Comparison of ENCODE assay signal across 9 cellular contexts in the genomic region with DNA sequence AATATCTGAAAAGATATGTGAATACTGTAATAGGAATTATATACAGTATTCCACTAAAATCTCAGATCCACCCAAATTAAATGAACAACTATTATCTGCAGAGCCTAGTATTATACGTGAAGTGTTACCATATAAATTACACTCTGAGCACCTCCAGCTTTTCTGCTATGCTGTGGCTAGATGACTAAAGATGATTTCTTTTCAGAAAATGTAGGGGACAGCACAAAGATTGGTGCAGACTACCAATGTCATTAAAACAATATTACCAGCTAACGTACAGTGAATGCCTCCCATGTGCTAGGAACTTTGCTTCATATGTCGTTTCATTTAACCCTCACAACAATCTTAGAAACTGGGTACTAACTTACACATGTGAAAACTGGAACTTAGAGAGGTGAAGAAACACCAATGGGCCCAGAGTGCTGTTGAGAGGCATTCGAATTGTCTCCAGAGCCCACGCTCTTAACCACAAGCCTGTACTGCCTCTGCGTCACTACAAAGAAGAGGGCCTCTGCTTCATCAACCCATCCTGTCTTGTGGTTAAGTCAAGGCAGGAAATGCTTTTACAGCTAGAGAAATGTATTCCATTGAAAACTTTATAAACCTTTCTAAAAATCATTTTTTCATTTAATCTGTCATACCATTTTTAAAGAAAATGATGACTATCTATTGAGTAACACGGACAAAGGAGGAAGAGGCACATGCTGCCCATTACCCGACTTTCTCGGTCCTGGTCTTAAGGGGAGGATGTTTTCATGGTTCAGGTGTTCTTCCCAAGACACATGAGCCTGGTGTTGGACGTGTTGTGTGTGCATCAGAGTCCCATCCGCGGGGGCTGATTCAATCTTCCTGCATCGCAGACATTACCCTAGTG. TPM values are rescaled to one million over a fixed set of nuclear protein-coding genes. Genes with fewer than 3 reads are reported as not detected.
DNase-seq lines count a peak whose midpoint lies in the region; ATAC-seq and FAIRE-seq lines count a peak whose summit lies in the region.
"Had no signal": no experiment of that assay in that cellular context is flagged by ENCODE, and none has a peak within 500 bp of the region (broad histone marks: within the 10 kb centered on the region; RNA-seq: fewer than 3 reads in every experiment).

No MANE protein-coding gene starts in this region.

- peak; percentile 94 for ATAC-seq in GM18520 (IDR thresholded peaks at IDR 0.05; ENCODE audit: unreplicated experiment)
- peak; percentile 89 for ATAC-seq in HG02943 (IDR thresholded peaks at IDR 0.05; ENCODE audit: low read depth, unreplicated experiment)
- ATAC-seq in activated naive CD8-positive, alpha-beta T cell treated with anti-CD3 and anti-CD28 coated beads, Interleukin-2, amount 10 ng/mL, durations not matched to agents 7 days and 5 days (ENCODE audit: low read depth): peak; percentile 86

- peak overlapping the region; percentile 93 for H3K27ac Mint-ChIP-seq in activated naive CD8-positive, alpha-beta T cell treated with anti-CD3 and anti-CD28 coated beads, Interleukin-2, amount 10 ng/mL, durations not matched to agents 7 days and 5 days

- peaks cover 42% of the 10 kb centered on the region for H3K36me3 Mint-ChIP-seq in activated naive CD8-positive, alpha-beta T cell treated with anti-CD3 and anti-CD28 coated beads, Interleukin-2, amount 10 ng/mL, durations not matched to agents 7 days and 5 days

- peaks cover 60% of the 10 kb centered on the region for H3K4me1 Mint-ChIP-seq in activated naive CD8-positive, alpha-beta T cell treated with anti-CD3 and anti-CD28 coated beads, Interleukin-2, amount 10 ng/mL, durations not matched to agents 7 days and 5 days

- POLR2A ChIA-PET in activated naive CD8-positive, alpha-beta T cell treated with anti-CD3 and anti-CD28 coated beads, Interleukin-2, amount 10 ng/mL, durations not matched to agents 7 days and 5 days (lab: Charles Lee): interaction anchor here (0.6 to 8.5 kb wide), 8 partner anchors 9 to 59 kb away, joined by 3 to 169 read pairs (median 4); a partner anchor contains a TSS

- H3K27me3 Mint-ChIP-seq in activated naive CD8-positive, alpha-beta T cell treated with anti-CD3 and anti-CD28 coated beads, Interleukin-2, amount 10 ng/mL, durations not matched to agents 7 days and 5 days: no peaks in the 10 kb centered on the region

- FAIRE-seq in HTR-8/SVneo (lab: Jason Lieb, UNC): no peak

- no peaks in the 10 kb centered on the region for H3K9me3 Mint-ChIP-seq in activated naive CD8-positive, alpha-beta T cell treated with anti-CD3 and anti-CD28 coated beads, Interleukin-2, amount 10 ng/mL, durations not matched to agents 7 days and 5 days

- H3K4me3 Mint-ChIP-seq in activated naive CD8-positive, alpha-beta T cell treated with anti-CD3 and anti-CD28 coated beads, Interleukin-2, amount 10 ng/mL, durations not matched to agents 7 days and 5 days: peak overlapping the region; percentile 84

- DNase-seq in SKM-1 treated with dmso at 0.1 percent for 144 hours (lab: John Stamatoyannopoulos, UW; ENCODE audit: unreplicated experiment) (peak; percentile 66), amniotic stem cell (lab: John Stamatoyannopoulos, UW) (no peak), C1 segment of cervical spinal cord (lab: John Stamatoyannopoulos, UW) (no peak), HTR-8/SVneo (ENCODE audit: insufficient read length, low spot score) (no peak)
- no peak for DNase-seq in activated naive CD8-positive, alpha-beta T cell treated with anti-CD3 and anti-CD28 coated beads, Interleukin-2, amount 10 ng/mL, durations not matched to agents 7 days and 5 days
- peak; percentile 78 for DNase-seq in stimulated activated CD4-positive, alpha-beta T cell treated with anti-CD3 and anti-CD28 coated beads, Interleukin-1b, Interleukin-23, amount 100 ng/mL, for 48 hours
- DNase-seq: IMR-90 had no signal

RNA-seq across cellular contexts. Expression of a gene that starts 1.3 kb away (rescaled TPM):
- total RNA-seq in activated naive CD8-positive, alpha-beta T cell treated with anti-CD3 and anti-CD28 coated beads, Interleukin-2, amount 10 ng/mL, durations not matched to agents 7 days and 5 days: 10 to 100 TPM; 23.2 to 23.6 TPM

RNA-seq across cellular contexts. Expression of a gene that starts 13.2 kb away (rescaled TPM):
- total RNA-seq in activated naive CD8-positive, alpha-beta T cell treated with anti-CD3 and anti-CD28 coated beads, Interleukin-2, amount 10 ng/mL, durations not matched to agents 7 days and 5 days: 10 to 100 TPM; 24.7 to 28.2 TPM

Comparison
In these comparisons a context has a peak if more than half of its experiments do, and no peak if none do; other contexts are left out.
1. DNase-seq: peak in SKM-1 treated with dmso at 0.1 percent for 144 hours (single experiment) and stimulated activated CD4-positive, alpha-beta T cell treated with anti-CD3 and anti-CD28 coated beads, Interleukin-1b, Interleukin-23, amount 100 ng/mL, for 48 hours (single experiment); none in activated naive CD8-positive, alpha-beta T cell treated with anti-CD3 and anti-CD28 coated beads, Interleukin-2, amount 10 ng/mL, durations not matched to agents 7 days and 5 days (single experiment), amniotic stem cell (single experiment), C1 segment of cervical spinal cord (0 of 14) and HTR-8/SVneo (single experiment).
2. Peak in every context shown above with its lines, with median percentiles within 50 percentile points of each other: ATAC-seq.